In the genomic region with DNA sequence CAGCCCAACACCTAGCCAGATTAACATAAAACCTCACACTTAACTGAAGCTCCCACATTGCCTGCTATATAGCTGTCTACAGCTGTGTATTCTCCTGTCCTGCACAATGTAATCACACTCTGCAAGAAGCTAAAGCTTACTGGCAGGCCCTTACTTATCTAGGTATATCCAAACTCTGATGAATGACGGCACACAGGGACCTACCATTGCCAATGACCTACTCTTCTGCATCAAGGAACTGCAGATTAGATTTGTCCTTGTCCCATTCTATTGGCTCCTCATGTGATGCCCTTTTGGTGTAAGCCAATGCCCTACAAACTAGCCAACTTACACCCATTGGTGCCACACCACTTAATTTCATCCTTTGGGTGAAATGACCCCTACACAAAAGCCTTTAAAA, we compare ENCODE assay signal across 28 cellular contexts. TPM values are rescaled to one million over a fixed set of nuclear protein-coding genes. Genes with fewer than 3 reads are reported as not detected.
"Had no signal": no experiment of that assay in that cellular context is flagged by ENCODE, and none has a peak within 500 bp of the region (broad histone marks: within the 10 kb centered on the region; RNA-seq: fewer than 3 reads in every experiment).

No MANE protein-coding gene starts in this region.

- H3K4me3 ChIP-seq: ascending aorta had no signal

- H3K27ac ChIP-seq: ascending aorta, VCaP had no signal

- DNase-seq: activated B cell treated with CpG ODN at 0.5 μM for 24 hours; activated CD4-positive, alpha-beta memory T cell treated with anti-CD3 and anti-CD28 coated beads, Interleukin-2, amount 10 ng/mL, durations not matched to agents 7 days and 5 days; activated CD4-positive, alpha-beta T cell treated with anti-CD3 and anti-CD28 coated beads for 4 hours; activated CD4-positive, alpha-beta T cell treated with anti-CD3 and anti-CD28 coated beads, Interleukin-2, amount 10 ng/mL, durations not matched to agents 24 days and 14 days; activated CD4-positive, alpha-beta T cell treated with anti-CD3 and anti-CD28 coated beads, Interleukin-2, amount 50 U/mL, for 1 hour; activated CD4-positive, alpha-beta T cell treated with anti-CD3 and anti-CD28 coated beads, Interleukin-2, amount 50 U/mL, for 4 hours; activated CD4-positive, CD25-positive, alpha-beta regulatory T cell treated with anti-CD3 and anti-CD28 coated beads, Interleukin-2, amount 50 U/mL, for 72 hours; activated CD8-positive, alpha-beta memory T cell treated with anti-CD3 and anti-CD28 coated beads for 24 hours; activated CD8-positive, alpha-beta memory T cell treated with anti-CD3 and anti-CD28 coated beads, Interleukin-2, amount 10 ng/mL, durations not matched to agents 7 days and 5 days; activated CD8-positive, alpha-beta memory T cell treated with anti-CD3 and anti-CD28 coated beads, Interleukin-2, amount 50 U/mL, for 48 hours; activated CD8-positive, alpha-beta T cell treated with anti-CD3 and anti-CD28 coated beads, Interleukin-2, amount 10 ng/mL, durations not matched to agents 7 days and 5 days; activated effector memory CD4-positive, alpha-beta T cell treated with Interleukin-2 at 50 U/mL for 16 hours; activated gamma-delta T cell; activated naive CD4-positive, alpha-beta T cell treated with anti-CD3 and anti-CD28 coated beads, Interleukin-2, amount 10 ng/mL, durations not matched to agents 7 days and 5 days; activated naive CD4-positive, alpha-beta T cell treated with Interleukin-2 at 50 U/mL for 16 hours; activated naive CD8-positive, alpha-beta T cell treated with anti-CD3 and anti-CD28 coated beads, Interleukin-2, amount 10 ng/mL, durations not matched to agents 7 days and 5 days; activated naive CD8-positive, alpha-beta T cell treated with anti-CD3 and anti-CD28 coated beads, Interleukin-2, amount 50 U/mL, for 24 hours; activated T-cell treated with anti-CD3 and anti-CD28 coated beads, Interleukin-2, amount 50 U/mL, for 24 hours; activated T-cell treated with anti-CD3 and anti-CD28 coated beads, Interleukin-2, amount 50 U/mL, for 48 hours; amygdala; anterior cingulate cortex; central memory CD4-positive, alpha-beta T cell; T-cell; T-helper 2 cell; T-helper 9 cell had no signal

- ATAC-seq: activated CD8-positive, alpha-beta memory T cell treated with anti-CD3 and anti-CD28 coated beads, Interleukin-2, amount 10 ng/mL, durations not matched to agents 7 days and 5 days; activated CD8-positive, alpha-beta T cell treated with anti-CD3 and anti-CD28 coated beads, Interleukin-2, amount 10 ng/mL, durations not matched to agents 7 days and 5 days; activated naive CD8-positive, alpha-beta T cell treated with anti-CD3 and anti-CD28 coated beads, Interleukin-2, amount 50 U/mL, for 24 hours; T-cell had no signal

- H3K27me3 ChIP-seq: ascending aorta had no signal

- H3K4me1 ChIP-seq: ascending aorta had no signal

- FAIRE-seq: TTC549 had no signal

RNA-seq across cellular contexts. Expression of a gene that starts 24.9 kb away (rescaled TPM):
- total RNA-seq: ascending aorta had no signal
